Comparison of ENCODE assay signal across 1 cellular context in genomic region chr1:26999440-26999987, GRCh38.
A peak's percentile ranks its signal among the peaks of the same experiment; 100 is the strongest.
TF ChIP-seq lines count a peak whose summit lies in the region.

No MANE protein-coding gene starts in this region.

TF ChIP-seq in HepG2, 621 proteins besides CTCF, POLR2A, EP300 and RAD21 (continues in another document):
- TF ChIP-seq AKAP8 (CRISPR knock-in tag; IDR thresholded peaks at IDR 0.05), result peak; percentile 69; the same call in 1 of the 2 replicates
- TF ChIP-seq ARNT2 (CRISPR knock-in tag; IDR thresholded peaks at IDR 0.05; ENCODE audit: low read depth), result no peak
- TF ChIP-seq RORA (CRISPR knock-in tag; IDR thresholded peaks at IDR 0.05), result no peak
- TF ChIP-seq CBFB (CRISPR knock-in tag; IDR thresholded peaks at IDR 0.05), result no peak
- TF ChIP-seq ZNF766 (CRISPR knock-in tag; IDR thresholded peaks at IDR 0.05; ENCODE audit: borderline replicate concordance), result no peak
- TF ChIP-seq, protein P1, sequence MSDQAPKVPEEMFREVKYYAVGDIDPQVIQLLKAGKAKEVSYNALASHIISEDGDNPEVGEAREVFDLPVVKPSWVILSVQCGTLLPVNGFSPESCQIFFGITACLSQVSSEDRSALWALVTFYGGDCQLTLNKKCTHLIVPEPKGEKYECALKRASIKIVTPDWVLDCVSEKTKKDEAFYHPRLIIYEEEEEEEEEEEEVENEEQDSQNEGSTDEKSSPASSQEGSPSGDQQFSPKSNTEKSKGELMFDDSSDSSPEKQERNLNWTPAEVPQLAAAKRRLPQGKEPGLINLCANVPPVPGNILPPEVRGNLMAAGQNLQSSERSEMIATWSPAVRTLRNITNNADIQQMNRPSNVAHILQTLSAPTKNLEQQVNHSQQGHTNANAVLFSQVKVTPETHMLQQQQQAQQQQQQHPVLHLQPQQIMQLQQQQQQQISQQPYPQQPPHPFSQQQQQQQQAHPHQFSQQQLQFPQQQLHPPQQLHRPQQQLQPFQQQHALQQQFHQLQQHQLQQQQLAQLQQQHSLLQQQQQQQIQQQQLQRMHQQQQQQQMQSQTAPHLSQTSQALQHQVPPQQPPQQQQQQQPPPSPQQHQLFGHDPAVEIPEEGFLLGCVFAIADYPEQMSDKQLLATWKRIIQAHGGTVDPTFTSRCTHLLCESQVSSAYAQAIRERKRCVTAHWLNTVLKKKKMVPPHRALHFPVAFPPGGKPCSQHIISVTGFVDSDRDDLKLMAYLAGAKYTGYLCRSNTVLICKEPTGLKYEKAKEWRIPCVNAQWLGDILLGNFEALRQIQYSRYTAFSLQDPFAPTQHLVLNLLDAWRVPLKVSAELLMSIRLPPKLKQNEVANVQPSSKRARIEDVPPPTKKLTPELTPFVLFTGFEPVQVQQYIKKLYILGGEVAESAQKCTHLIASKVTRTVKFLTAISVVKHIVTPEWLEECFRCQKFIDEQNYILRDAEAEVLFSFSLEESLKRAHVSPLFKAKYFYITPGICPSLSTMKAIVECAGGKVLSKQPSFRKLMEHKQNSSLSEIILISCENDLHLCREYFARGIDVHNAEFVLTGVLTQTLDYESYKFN (CRISPR knock-in tag; conservative IDR thresholded peaks at IDR 0.05), result 0 out of 2 replicates have a peak, but pooled peaks have one; percentile 12
- no peak for TF ChIP-seq SP2 (CRISPR knock-in tag; IDR thresholded peaks at IDR 0.05)
- TF ChIP-seq ZKSCAN8 (CRISPR knock-in tag; IDR thresholded peaks at IDR 0.05; ENCODE audit: borderline replicate concordance), result no peak
- TF ChIP-seq MYPOP (CRISPR knock-in tag; IDR thresholded peaks at IDR 0.05), result no peak
- no peak for TF ChIP-seq FOXP1 (IDR thresholded peaks at IDR 0.05)
- no peak for TF ChIP-seq FOXP1 (CRISPR knock-in tag; IDR thresholded peaks at IDR 0.05)
- TF ChIP-seq SSRP1 (CRISPR knock-in tag; IDR thresholded peaks at IDR 0.05), result peak; percentile 38; the same call in 1 of the 2 replicates
- no peak for TF ChIP-seq POGK (CRISPR knock-in tag; conservative IDR thresholded peaks at IDR 0.05)
- peak; percentile 82 for TF ChIP-seq RBFOX2 (IDR thresholded peaks at IDR 0.05; ENCODE audit: low read depth, low read length)
- TF ChIP-seq SRF (IDR thresholded peaks at IDR 0.05; ENCODE audit: low read depth, low read length), result 0 out of 2 replicates have a peak, but pooled peaks have one; percentile 30
- no peak for TF ChIP-seq NRL (CRISPR knock-in tag; IDR thresholded peaks at IDR 0.05; ENCODE audit: borderline replicate concordance)
- no peak for TF ChIP-seq ZNF224 (CRISPR knock-in tag; IDR thresholded peaks at IDR 0.05)
- TF ChIP-seq, protein P2, sequence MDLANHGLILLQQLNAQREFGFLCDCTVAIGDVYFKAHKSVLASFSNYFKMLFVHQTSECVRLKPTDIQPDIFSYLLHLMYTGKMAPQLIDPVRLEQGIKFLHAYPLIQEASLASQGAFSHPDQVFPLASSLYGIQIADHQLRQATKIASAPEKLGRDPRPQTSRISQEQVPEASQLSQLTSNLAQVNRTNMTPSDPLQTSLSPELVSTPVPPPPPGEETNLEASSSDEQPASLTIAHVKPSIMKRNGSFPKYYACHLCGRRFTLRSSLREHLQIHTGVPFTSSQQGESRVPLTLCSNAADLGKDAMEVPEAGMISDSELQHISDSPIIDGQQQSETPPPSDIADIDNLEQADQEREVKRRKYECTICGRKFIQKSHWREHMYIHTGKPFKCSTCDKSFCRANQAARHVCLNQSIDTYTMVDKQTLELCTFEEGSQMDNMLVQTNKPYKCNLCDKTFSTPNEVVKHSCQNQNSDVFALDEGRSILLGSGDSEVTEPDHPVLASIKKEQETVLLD (CRISPR knock-in tag; IDR thresholded peaks at IDR 0.05; ENCODE audit: low read depth), result no peak
- 0 out of 2 replicates have a peak, but pooled peaks have one; percentile 9 for TF ChIP-seq RXRB (CRISPR knock-in tag; IDR thresholded peaks at IDR 0.05; ENCODE audit: borderline replicate concordance)
- no peak for TF ChIP-seq ZNF432 (CRISPR knock-in tag; IDR thresholded peaks at IDR 0.05; ENCODE audit: borderline replicate concordance)
- no peak for TF ChIP-seq NFE2L1 (CRISPR knock-in tag; IDR thresholded peaks at IDR 0.05; ENCODE audit: borderline replicate concordance)
- no peak for TF ChIP-seq ARNTL (CRISPR knock-in tag; IDR thresholded peaks at IDR 0.05)
- no peak for TF ChIP-seq ZNF180 (CRISPR knock-in tag; IDR thresholded peaks at IDR 0.05; ENCODE audit: borderline replicate concordance, low read depth)
- no peak for TF ChIP-seq KAT2B (IDR thresholded peaks at IDR 0.05; ENCODE audit: borderline replicate concordance, low read depth, low read length)
- no peak; the same call in 1 of the 2 replicates for TF ChIP-seq MED1 (CRISPR knock-in tag; IDR thresholded peaks at IDR 0.05)
- no peak for TF ChIP-seq ZNF143 (CRISPR knock-in tag; IDR thresholded peaks at IDR 0.05)
- TF ChIP-seq BHLHE40 (IDR thresholded peaks at IDR 0.05; ENCODE audit: low read length), result 0 out of 2 replicates have a peak, but pooled peaks have one; percentile 10
- TF ChIP-seq AGO1 (IDR thresholded peaks at IDR 0.05; ENCODE audit: low read depth, low read length, poor library complexity, severe bottlenecking), result peak; percentile 70
- no peak for TF ChIP-seq ZNF501 (CRISPR knock-in tag; IDR thresholded peaks at IDR 0.05)
- TF ChIP-seq ZBTB40 (IDR thresholded peaks at IDR 0.05), result no peak
- TF ChIP-seq ZBTB40 (CRISPR knock-in tag; IDR thresholded peaks at IDR 0.05), result no peak
- no peak for TF ChIP-seq DMTF1 (CRISPR knock-in tag; IDR thresholded peaks at IDR 0.05)
- TF ChIP-seq, protein P3, sequence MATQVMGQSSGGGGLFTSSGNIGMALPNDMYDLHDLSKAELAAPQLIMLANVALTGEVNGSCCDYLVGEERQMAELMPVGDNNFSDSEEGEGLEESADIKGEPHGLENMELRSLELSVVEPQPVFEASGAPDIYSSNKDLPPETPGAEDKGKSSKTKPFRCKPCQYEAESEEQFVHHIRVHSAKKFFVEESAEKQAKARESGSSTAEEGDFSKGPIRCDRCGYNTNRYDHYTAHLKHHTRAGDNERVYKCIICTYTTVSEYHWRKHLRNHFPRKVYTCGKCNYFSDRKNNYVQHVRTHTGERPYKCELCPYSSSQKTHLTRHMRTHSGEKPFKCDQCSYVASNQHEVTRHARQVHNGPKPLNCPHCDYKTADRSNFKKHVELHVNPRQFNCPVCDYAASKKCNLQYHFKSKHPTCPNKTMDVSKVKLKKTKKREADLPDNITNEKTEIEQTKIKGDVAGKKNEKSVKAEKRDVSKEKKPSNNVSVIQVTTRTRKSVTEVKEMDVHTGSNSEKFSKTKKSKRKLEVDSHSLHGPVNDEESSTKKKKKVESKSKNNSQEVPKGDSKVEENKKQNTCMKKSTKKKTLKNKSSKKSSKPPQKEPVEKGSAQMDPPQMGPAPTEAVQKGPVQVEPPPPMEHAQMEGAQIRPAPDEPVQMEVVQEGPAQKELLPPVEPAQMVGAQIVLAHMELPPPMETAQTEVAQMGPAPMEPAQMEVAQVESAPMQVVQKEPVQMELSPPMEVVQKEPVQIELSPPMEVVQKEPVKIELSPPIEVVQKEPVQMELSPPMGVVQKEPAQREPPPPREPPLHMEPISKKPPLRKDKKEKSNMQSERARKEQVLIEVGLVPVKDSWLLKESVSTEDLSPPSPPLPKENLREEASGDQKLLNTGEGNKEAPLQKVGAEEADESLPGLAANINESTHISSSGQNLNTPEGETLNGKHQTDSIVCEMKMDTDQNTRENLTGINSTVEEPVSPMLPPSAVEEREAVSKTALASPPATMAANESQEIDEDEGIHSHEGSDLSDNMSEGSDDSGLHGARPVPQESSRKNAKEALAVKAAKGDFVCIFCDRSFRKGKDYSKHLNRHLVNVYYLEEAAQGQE (IDR thresholded peaks at IDR 0.05; ENCODE audit: borderline replicate concordance in 1 of 2, low read depth in 1 of 2, low read length in 2 of 2), result no peak
- no peak for TF ChIP-seq PHF5A (CRISPR knock-in tag; IDR thresholded peaks at IDR 0.05; ENCODE audit: low read depth, unreplicated experiment)
- no peak for TF ChIP-seq ZNF563 (CRISPR knock-in tag; IDR thresholded peaks at IDR 0.05)
- TF ChIP-seq TEAD3 (CRISPR knock-in tag; optimal IDR thresholded peaks at IDR 0.05; ENCODE audit: borderline replicate concordance), result peak; percentile 76
- TF ChIP-seq ATF7-NPFF (CRISPR knock-in tag; IDR thresholded peaks at IDR 0.05; ENCODE audit: low read depth), result no peak
